Comparison of ENCODE assay signal across 14 cellular contexts in the genomic region with DNA sequence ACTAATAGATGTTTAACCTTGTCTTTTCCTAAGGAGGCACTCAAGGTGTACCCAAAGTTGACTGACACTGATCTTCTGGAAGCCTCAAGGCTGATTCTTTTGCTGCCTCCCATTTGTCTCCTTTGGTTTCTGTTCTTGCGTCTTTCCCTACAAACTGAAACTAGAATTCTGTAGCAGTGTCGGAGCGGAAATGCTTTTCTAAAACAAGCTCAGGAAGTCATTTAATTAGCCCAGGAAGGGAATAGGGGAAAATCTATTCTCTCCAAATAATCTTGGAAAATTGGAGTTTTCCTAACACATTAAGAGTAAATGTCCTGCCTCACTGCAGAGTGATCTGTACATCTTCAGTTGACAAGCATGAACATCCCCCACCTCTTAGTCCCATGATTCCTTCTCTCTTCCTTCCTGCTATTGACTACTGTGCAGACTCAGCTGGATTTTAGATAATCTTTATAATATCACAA.
A peak's percentile ranks its signal among the peaks of the same experiment; 100 is the strongest.
DNase-seq lines count a peak whose midpoint lies in the region; ATAC-seq and TF ChIP-seq lines count a peak whose summit lies in the region.
"Had no signal": no experiment of that assay in that cellular context is flagged by ENCODE, and none has a peak within 500 bp of the region (broad histone marks: within the 10 kb centered on the region; RNA-seq: fewer than 3 reads in every experiment).

No MANE protein-coding gene starts in this region.

- no peaks in the 10 kb centered on the region for H3K79me2 ChIP-seq in PC-3 (ENCODE audit: low read length)

- intact Hi-C loops in left lung (cut with DNase I), result no loop called here
- intact Hi-C loops in stomach (cut with DNase I; ENCODE audit: low total_unique reads), result no loop called here
- intact Hi-C loops in adrenal gland (cut with DNase I), result no loop called here
- intact Hi-C loops in PC-3 (cut with micrococcal nuclease), result no loop called here

- peak overlapping the region; percentile 6 for H3K27ac Mint-ChIP-seq in activated naive CD8-positive, alpha-beta T cell treated with anti-CD3 and anti-CD28 coated beads for 36 hours

- no peak overlapping the region for H2AFZ ChIP-seq in PC-3 (ENCODE audit: low read length)

- H3K4me3 ChIP-seq in left lung (no peak overlapping the region), stomach (no peak overlapping the region), adrenal gland (no peak overlapping the region), PC-3 (ENCODE audit: low read length) (no peak overlapping the region)
- H3K4me3 ChIP-seq: vagina had no signal

- no peaks in the 10 kb centered on the region for H3K9me2 ChIP-seq in PC-3 (replicated peaks; ENCODE audit: low read length)

- no peak overlapping the region for H3K9ac ChIP-seq in PC-3 (ENCODE audit: low read length)

- no peaks in the 10 kb centered on the region for H3K9me3 ChIP-seq in left lung
- H3K9me3 ChIP-seq in stomach, result no peaks in the 10 kb centered on the region
- no peaks in the 10 kb centered on the region for H3K9me3 ChIP-seq in adrenal gland (replicated peaks in 1 of 3)
- H3K9me3 ChIP-seq in PC-3 (ENCODE audit: low read length), result no peaks in the 10 kb centered on the region
- H3K9me3 ChIP-seq: vagina had no signal

- CTCF ChIA-PET in PC-3 (lab: Charles Lee), result no interaction called here

- TF ChIP-seq CTCF in left lung (IDR thresholded peaks at IDR 0.05) (no peak), stomach (IDR thresholded peaks at IDR 0.05) (no peak), adrenal gland (IDR thresholded peaks at IDR 0.05) (no peak), PC-3 (conservative IDR thresholded peaks at IDR 0.05; ENCODE audit: low read depth, low read length) (no peak)

- POLR2A ChIA-PET in PC-3 (lab: Charles Lee; ENCODE audit: unreplicated experiment), result no interaction called here

- H3K4me1 Mint-ChIP-seq in activated T-cell treated with anti-CD3 and anti-CD28 coated beads, Interleukin-2, amount 50 U/mL, for 4 hours (ENCODE audit: low read depth), result peaks cover 60% of the 10 kb centered on the region
- H3K4me1 Mint-ChIP-seq in activated naive CD8-positive, alpha-beta T cell treated with anti-CD3 and anti-CD28 coated beads for 36 hours, result peaks cover 33% of the 10 kb centered on the region

- WGBS in stomach, 5 donors, result 69 to 79% (median 79%) methylated on average over 3 of the region's 3 CpGs
- WGBS in adrenal gland, 4 donors, result 64 to 80% (median 72%) methylated on average over 3 of the region's 3 CpGs

- peaks cover 9 to 50% of the 10 kb centered on the region in 2 donors for H3K4me1 ChIP-seq in left lung
- H3K4me1 ChIP-seq in stomach, result peaks cover 3 to 53% (median 21%) of the 10 kb centered on the region in 4 donors
- H3K4me1 ChIP-seq in adrenal gland (replicated peaks in 1 of 2), result no peaks in the 10 kb centered on the region
- H3K4me1 ChIP-seq in PC-3 (ENCODE audit: insufficient read depth, low read length), result no peaks in the 10 kb centered on the region
- H3K4me1 ChIP-seq: vagina had no signal

- H3K27me3 Mint-ChIP-seq in activated T-cell treated with anti-CD3 and anti-CD28 coated beads, Interleukin-2, amount 50 U/mL, for 4 hours (ENCODE audit: low read depth), result no peaks in the 10 kb centered on the region
- H3K27me3 Mint-ChIP-seq in activated naive CD8-positive, alpha-beta T cell treated with anti-CD3 and anti-CD28 coated beads for 36 hours, result no peaks in the 10 kb centered on the region

- no peak for DNase-seq in activated T-cell treated with anti-CD3 and anti-CD28 coated beads, Interleukin-2, amount 50 U/mL, for 4 hours
- DNase-seq in activated T-cell treated with anti-CD3 and anti-CD28 coated beads for 4 hours, result no peak
- DNase-seq in activated naive CD8-positive, alpha-beta T cell treated with anti-CD3 and anti-CD28 coated beads for 36 hours, result no peak
- DNase-seq in left lung, result no peak
- DNase-seq in stomach, result no peak
- DNase-seq in NK-92 treated with Interleukin-12 subunit alpha and Interleukin-12 subunit beta, amount 100 ng/mL, for 24 hours (lab: John Stamatoyannopoulos, UW), result no peak
- no peak for DNase-seq in adrenal gland
- no peak for DNase-seq in PC-3
- DNase-seq: ACHN; activated CD4-positive, CD25-positive, alpha-beta regulatory T cell; KBM-7; NCI-H2081; posterior cingulate gyrus had no signal

- H3K27ac ChIP-seq in left lung (peak overlapping the region; percentile 1 to 55), stomach (peak overlapping the region in 4 of 5 donors; percentile 35 to 59 (median 49)), adrenal gland (peak overlapping the region in 2 of 5 donors; percentile 41 to 72), PC-3 (ENCODE audit: low read length) (no peak overlapping the region)
- H3K27ac ChIP-seq: vagina had no signal

- no peak for TF ChIP-seq POLR2A in stomach (IDR thresholded peaks at IDR 0.05)
- TF ChIP-seq POLR2A in adrenal gland (IDR thresholded peaks at IDR 0.05), result no peak

- no TSS peak for BruUV-seq in PC-3 (replicated peaks; lab: Mats Ljungman, UMichigan)

- no peaks in the 10 kb centered on the region for H4K20me1 ChIP-seq in PC-3 (ENCODE audit: low read length)

- ATAC-seq in activated T-cell treated with anti-CD3 and anti-CD28 coated beads, Interleukin-2, amount 50 U/mL, for 4 hours, result no peak
- ATAC-seq in left lung, result no peak
- ATAC-seq in PC-3, result no peak

- peak overlapping the region; percentile 22 for H3K4me3 Mint-ChIP-seq in activated T-cell treated with anti-CD3 and anti-CD28 coated beads, Interleukin-2, amount 50 U/mL, for 4 hours
- no peak overlapping the region for H3K4me3 Mint-ChIP-seq in activated naive CD8-positive, alpha-beta T cell treated with anti-CD3 and anti-CD28 coated beads for 36 hours

- no peak for TF ChIP-seq EP300 in stomach (IDR thresholded peaks at IDR 0.05)

- H3F3A ChIP-seq in PC-3 (ENCODE audit: low read length, unreplicated experiment), result no peaks in the 10 kb centered on the region

- H3K27me3 ChIP-seq in left lung (no peaks in the 10 kb centered on the region), stomach (no peaks in the 10 kb centered on the region), adrenal gland (no peaks in the 10 kb centered on the region), PC-3 (ENCODE audit: low read length) (no peaks in the 10 kb centered on the region)
- H3K27me3 ChIP-seq: vagina had no signal

- no peaks in the 10 kb centered on the region for H3K9me3 Mint-ChIP-seq in activated T-cell treated with anti-CD3 and anti-CD28 coated beads, Interleukin-2, amount 50 U/mL, for 4 hours
- H3K9me3 Mint-ChIP-seq in activated naive CD8-positive, alpha-beta T cell treated with anti-CD3 and anti-CD28 coated beads for 36 hours, result no peaks in the 10 kb centered on the region

- H3K36me3 Mint-ChIP-seq in activated T-cell treated with anti-CD3 and anti-CD28 coated beads, Interleukin-2, amount 50 U/mL, for 4 hours (ENCODE audit: insufficient read depth), result peaks cover 20% of the 10 kb centered on the region
- H3K36me3 Mint-ChIP-seq in activated naive CD8-positive, alpha-beta T cell treated with anti-CD3 and anti-CD28 coated beads for 36 hours, result peaks cover 20% of the 10 kb centered on the region

- H3K36me3 ChIP-seq in left lung (peaks cover 0 to 33% of the 10 kb centered on the region in 2 donors), stomach (peaks cover 0 to 29% (median 19%) of the 10 kb centered on the region in 4 donors), adrenal gland (replicated peaks in 1 of 2) (no peaks in the 10 kb centered on the region), PC-3 (ENCODE audit: low read depth, low read length) (no peaks in the 10 kb centered on the region)

- H3K4me2 ChIP-seq in PC-3 (ENCODE audit: low read length), result no peak overlapping the region
